In genomic region chr12:94650143-94651056, GRCh38 we compare ENCODE assay signal across 8 cellular contexts. TPM values are rescaled to one million over a fixed set of nuclear protein-coding genes. Genes with fewer than 3 reads are reported as not detected.
DNase-seq lines count a peak whose midpoint lies in the region; ATAC-seq and TF ChIP-seq lines count a peak whose summit lies in the region.

TSS of gene TMCC3 (minus strand) at chr12:94650557. CDS start at chr12:94650430, 127 bp downstream.

- peaks cover 4% of the 10 kb centered on the region for H3K4me1 Mint-ChIP-seq in activated naive CD8-positive, alpha-beta T cell treated with anti-CD3 and anti-CD28 coated beads, Interleukin-2, amount 50 U/mL, for 24 hours
- H3K4me1 Mint-ChIP-seq in osteocyte (ENCODE audit: unreplicated experiment): peaks cover 4% of the 10 kb centered on the region

- H3K4me3 ChIP-seq in HEK293 (ENCODE audit: low read depth, low read length) (peak within 1 kb of the TSS; percentile 69), heart left ventricle (peak within 1 kb of the TSS; percentile 58 to 90 (median 73))

- DNase-seq in NCI-H2196 (lab: John Stamatoyannopoulos, UW; ENCODE audit: unreplicated experiment) (peak; percentile 64), NCI-H2196 treated with DMSO at 0.1 percent for 48 hours (lab: John Stamatoyannopoulos, UW; ENCODE audit: unreplicated experiment) (no peak), NCI-H2171 (lab: John Stamatoyannopoulos, UW) (peak; percentile 41), heart left ventricle (peak; percentile 48 to 77 (median 61)), osteocyte (ENCODE audit: extremely low spot score, unreplicated experiment) (no peak), HK-2 (ENCODE audit: unreplicated experiment) (no peak)
- DNase-seq in activated naive CD8-positive, alpha-beta T cell treated with anti-CD3 and anti-CD28 coated beads, Interleukin-2, amount 50 U/mL, for 24 hours: peak; percentile 22

- TF ChIP-seq CTCF in HEK293 (tag by site-specific recombination; IDR thresholded peaks at IDR 0.05) (no peak), heart left ventricle (IDR thresholded peaks at IDR 0.05) (peak in 2 of 12 donors; percentile 1 to 2), osteocyte (IDR thresholded peaks at IDR 0.05) (no peak)

- peak; percentile 65 for ATAC-seq in activated naive CD8-positive, alpha-beta T cell treated with anti-CD3 and anti-CD28 coated beads, Interleukin-2, amount 50 U/mL, for 24 hours
- peak; percentile 52 to 93 (median 82) for ATAC-seq in heart left ventricle

- peak in 1 of 2 donors; percentile 25 for TF ChIP-seq POLR2A in heart left ventricle (IDR thresholded peaks at IDR 0.05)

- peak within 1 kb of the TSS; percentile 74 for H3K4me3 Mint-ChIP-seq in activated naive CD8-positive, alpha-beta T cell treated with anti-CD3 and anti-CD28 coated beads, Interleukin-2, amount 50 U/mL, for 24 hours
- H3K4me3 Mint-ChIP-seq in osteocyte (ENCODE audit: unreplicated experiment): peak within 1 kb of the TSS; percentile 78

- 2 to 10% (median 3%) methylated on average over 9 to 82 of the region's 82 CpGs for WGBS in heart left ventricle, 4 donors

- peaks cover 0 to 7% (median 0%) of the 10 kb centered on the region in 9 donors for H3K27me3 ChIP-seq in heart left ventricle

- no peaks in the 10 kb centered on the region for H3K9me3 Mint-ChIP-seq in activated naive CD8-positive, alpha-beta T cell treated with anti-CD3 and anti-CD28 coated beads, Interleukin-2, amount 50 U/mL, for 24 hours
- no peaks in the 10 kb centered on the region for H3K9me3 Mint-ChIP-seq in osteocyte (ENCODE audit: unreplicated experiment)

- CTCF ChIA-PET in HEK293 (lab: Yijun Ruan, JAX): interaction anchor here (0.7 to 1.1 kb wide), 2 partner anchors 26 to 146 kb away, joined by 3 to 5 read pairs; no protein-coding TSS in a partner anchor

- no peaks in the 10 kb centered on the region for H3K36me3 ChIP-seq in HEK293 (ENCODE audit: control insufficient read depth in 2 of 2, insufficient read depth in 1 of 2, low read length in 2 of 2)
- no peaks in the 10 kb centered on the region for H3K36me3 ChIP-seq in heart left ventricle

- H3K4me1 ChIP-seq in HEK293 (ENCODE audit: control insufficient read depth, insufficient read depth, low read length): peaks cover 11% of the 10 kb centered on the region
- peaks cover 0 to 17% (median 1%) of the 10 kb centered on the region in 12 donors for H3K4me1 ChIP-seq in heart left ventricle

- H3K36me3 Mint-ChIP-seq in activated naive CD8-positive, alpha-beta T cell treated with anti-CD3 and anti-CD28 coated beads, Interleukin-2, amount 50 U/mL, for 24 hours (ENCODE audit: low read depth): no peaks in the 10 kb centered on the region
- no peaks in the 10 kb centered on the region for H3K36me3 Mint-ChIP-seq in osteocyte (ENCODE audit: unreplicated experiment)

- H3K27ac ChIP-seq in HEK293 (ENCODE audit: extremely low read depth, low read depth, low read length) (peak within 1 kb of the TSS; percentile 68; the same call in 1 of the 2 replicates), heart left ventricle (peak within 1 kb of the TSS; percentile 33 to 78 (median 68))

- H3K27ac Mint-ChIP-seq in activated naive CD8-positive, alpha-beta T cell treated with anti-CD3 and anti-CD28 coated beads, Interleukin-2, amount 50 U/mL, for 24 hours: no peak within 1 kb of the TSS
- H3K27ac Mint-ChIP-seq in osteocyte (ENCODE audit: unreplicated experiment): no peak within 1 kb of the TSS

- no peaks in the 10 kb centered on the region for H3K9me3 ChIP-seq in HEK293 (ENCODE audit: control insufficient read depth, insufficient read depth, low read depth, low read length)
- no peaks in the 10 kb centered on the region for H3K9me3 ChIP-seq in heart left ventricle

- intact Hi-C loops in heart left ventricle (cut with DNase I): loop anchor here in 2 of 10 donors (5.0 to 10.0 kb wide), 2 partner anchors 63 to 96 kb away; no protein-coding TSS in a partner anchor

- POLR2A ChIA-PET in HEK293 (lab: Yijun Ruan, JAX): interaction anchor here (0.7 kb wide), 1 partner anchor 15 kb away, joined by 5 read pairs; no protein-coding TSS in a partner anchor

- peaks cover 55% of the 10 kb centered on the region for H3K27me3 Mint-ChIP-seq in activated naive CD8-positive, alpha-beta T cell treated with anti-CD3 and anti-CD28 coated beads, Interleukin-2, amount 50 U/mL, for 24 hours
- peaks cover 69% of the 10 kb centered on the region for H3K27me3 Mint-ChIP-seq in osteocyte (ENCODE audit: unreplicated experiment)

TF ChIP-seq in HEK293, 187 proteins besides CTCF, POLR2A, EP300 and RAD21 (continues in another document):
- peak; percentile 77 for TF ChIP-seq ZBTB26 (tag by site-specific recombination; optimal IDR thresholded peaks at IDR 0.05)
- TF ChIP-seq IKZF3 (tag by site-specific recombination; IDR thresholded peaks at IDR 0.05): peak; percentile 56
- peak; percentile 18; the same call in 1 of the 2 replicates for TF ChIP-seq PATZ1 (tag by site-specific recombination; IDR thresholded peaks at IDR 0.05)
- TF ChIP-seq ZBTB44 (tag by site-specific recombination; IDR thresholded peaks at IDR 0.05): peak; percentile 80
- no peak for TF ChIP-seq SETDB1 (IDR thresholded peaks at IDR 0.05; ENCODE audit: insufficient read length, low read length)
- peak; percentile 78 for TF ChIP-seq ZNF341 (tag by site-specific recombination; IDR thresholded peaks at IDR 0.05; ENCODE audit: low read depth)
- peak; percentile 56 for TF ChIP-seq SCRT2 (tag by site-specific recombination; IDR thresholded peaks at IDR 0.05)
- peak; percentile 58; the same call in 1 of the 2 replicates for TF ChIP-seq ZNF777 (tag by site-specific recombination; IDR thresholded peaks at IDR 0.05; ENCODE audit: borderline replicate concordance)
- peak; percentile 85 for TF ChIP-seq ZNF223 (tag by site-specific recombination; IDR thresholded peaks at IDR 0.05)
- 0 out of 2 replicates have a peak, but pooled peaks have one; percentile 26 for TF ChIP-seq ZNF362 (tag by site-specific recombination; IDR thresholded peaks at IDR 0.05)
- TF ChIP-seq OVOL3 (tag by site-specific recombination; IDR thresholded peaks at IDR 0.05): no peak
- TF ChIP-seq ZNF335 (tag by site-specific recombination; conservative IDR thresholded peaks at IDR 0.05): peak; percentile 97
- peak; percentile 36; the same call in 1 of the 2 replicates for TF ChIP-seq EGR2 (tag by site-specific recombination; IDR thresholded peaks at IDR 0.05; ENCODE audit: low read depth)
- no peak for TF ChIP-seq ZNF529 (tag by site-specific recombination; IDR thresholded peaks at IDR 0.05; ENCODE audit: insufficient replicate concordance)
- peak; percentile 58 for TF ChIP-seq ZFHX2 (tag by site-specific recombination; conservative IDR thresholded peaks at IDR 0.05)
- TF ChIP-seq GLIS1 (tag by site-specific recombination; IDR thresholded peaks at IDR 0.05): peak; percentile 39; the same call in 1 of the 2 replicates
- peak; percentile 5; the same call in 1 of the 2 replicates for TF ChIP-seq ZBTB8A (tag by site-specific recombination; IDR thresholded peaks at IDR 0.05)
- peak; percentile 73; the same call in 1 of the 2 replicates for TF ChIP-seq ZNF184 (tag by site-specific recombination; IDR thresholded peaks at IDR 0.05)

RNA-seq across cellular contexts. Expression of gene TMCC3, which starts in this region (rescaled TPM):
- total RNA-seq in heart left ventricle: 1 to 10 TPM; 1.1 to 8.2 (median 2.9) TPM
- polyA plus RNA-seq in heart left ventricle: 1 to 10 TPM in 1 of 2 donors, under 1 TPM in 1; 0.69 to 4.0 TPM
- total RNA-seq in osteocyte: not detected in 2 replicates

Comparison
In these comparisons a context has a peak if more than half of its experiments do, and no peak if none do; other contexts are left out.
1. DNase-seq: peak in NCI-H2196 (single experiment), NCI-H2171 (single experiment), activated naive CD8-positive, alpha-beta T cell treated with anti-CD3 and anti-CD28 coated beads, Interleukin-2, amount 50 U/mL, for 24 hours (single experiment) and heart left ventricle (5 of 5); none in NCI-H2196 treated with DMSO at 0.1 percent for 48 hours (single experiment), osteocyte (single experiment) and HK-2 (single experiment).